Comparison of ENCODE assay signal across 8 cellular contexts in genomic region chr16:29995911-29996772, GRCh38. TPM values are rescaled to one million over a fixed set of nuclear protein-coding genes. Genes with fewer than 3 reads are reported as not detected.
DNase-seq lines count a peak whose midpoint lies in the region; FAIRE-seq and TF ChIP-seq lines count a peak whose summit lies in the region.

TSS of gene INO80E (plus strand) at chr16:29996241. CDS start at chr16:29996311, 70 bp downstream.

- peak within 1 kb of the TSS; percentile 86 for H3K27ac ChIP-seq in H1 (ENCODE audit: low read depth, low read length)
- H3K27ac ChIP-seq in mesenchymal stem cell (ENCODE audit: low read length, poor library complexity, severe bottlenecking), result peak within 1 kb of the TSS; percentile 66

- peak within 1 kb of the TSS; percentile 93 for H4K8ac ChIP-seq in H1 (ENCODE audit: extremely low read depth, insufficient read depth, low read length)
- peak within 1 kb of the TSS; percentile 94 for H4K8ac ChIP-seq in mesenchymal stem cell (ENCODE audit: low read length)

- H3K4me1 ChIP-seq in H1 (replicated peaks in 1 of 4; ENCODE audit: control insufficient read depth in 3 of 4, insufficient read depth in 4 of 4, low read length in 3 of 4) (peaks cover 0 to 10% (median 4%) of the 10 kb centered on the region in 4 experiments; a peak in 6 of 7 replicates), mesenchymal stem cell (ENCODE audit: control insufficient read depth, insufficient read depth, low read depth, low read length) (peaks cover 14% of the 10 kb centered on the region)

- POLR2A ChIA-PET in H1 (lab: Charles Lee; ENCODE audit: partially characterized antibody), result interaction anchor here (0.7 to 5.5 kb wide), 18 partner anchors 10 to 286 kb away, joined by 3 to 34 read pairs (median 4); partner anchors contain the start of genes ALDOA, DOC2A, KCTD13 and PRRT2

- CTCF ChIA-PET in H1 (lab: Charles Lee; ENCODE audit: partially characterized antibody), result interaction anchor here (0.6 to 1.6 kb wide), 5 partner anchors 10 to 40 kb away, joined by 3 to 6 read pairs (median 5); partner anchors contain the start of gene TLCD3B

- TF ChIP-seq EP300 in H1 (IDR thresholded peaks at IDR 0.05; ENCODE audit: borderline replicate concordance in 1 of 2, low read depth in 2 of 2, low read length in 2 of 2), result no peak

- H3K9ac ChIP-seq in H1 (replicated peaks in 1 of 4; ENCODE audit: extremely low read depth in 1 of 4, low read depth in 3 of 4, low read length in 3 of 4) (peak within 1 kb of the TSS; percentile 70 to 86 (median 78)), mesenchymal stem cell (ENCODE audit: low read length) (peak within 1 kb of the TSS; percentile 92)

- H3K36me3 ChIP-seq in H1 (ENCODE audit: control insufficient read depth in 2 of 4, insufficient read depth in 4 of 4, low read length in 3 of 4), result peaks cover 0 to 10% (median under 1%) of the 10 kb centered on the region in 4 experiments; a peak in 6 of 8 replicates
- peaks cover 42 to 48% of the 10 kb centered on the region in 2 experiments for H3K36me3 ChIP-seq in mesenchymal stem cell (ENCODE audit: control insufficient read depth in 1 of 2, insufficient read depth in 2 of 2, low read depth in 1 of 2, low read length in 2 of 2)

- H3K79me2 ChIP-seq in H1 (ENCODE audit: control insufficient read depth in 1 of 2, insufficient read depth in 2 of 2, low read length in 2 of 2), result peaks cover 0 to 7% of the 10 kb centered on the region in 2 experiments; a peak in 1 of 4 replicates

- peak within 1 kb of the TSS; percentile 77; the same call in 1 of the 2 replicates for H2BK15ac ChIP-seq in H1 (ENCODE audit: low read length)
- peak within 1 kb of the TSS; percentile 53 for H2BK15ac ChIP-seq in mesenchymal stem cell (ENCODE audit: low read depth, poor library complexity, severe bottlenecking)

- H3K23ac ChIP-seq in H1 (ENCODE audit: insufficient read length) (no peak within 1 kb of the TSS), mesenchymal stem cell (ENCODE audit: low read length in 2 of 2) (no peak within 1 kb of the TSS)

- H2BK5ac ChIP-seq in H1 (ENCODE audit: low read depth, low read length), result peak within 1 kb of the TSS; percentile 81
- H2BK5ac ChIP-seq in mesenchymal stem cell (ENCODE audit: low read depth, low read length, poor library complexity, severe bottlenecking), result no peak within 1 kb of the TSS

- H3K27me3 ChIP-seq in H1 (replicated peaks in 1 of 4; ENCODE audit: control insufficient read depth in 3 of 4, extremely low read depth in 1 of 4, insufficient read depth in 3 of 4, low read length in 3 of 4) (no peaks in the 10 kb centered on the region), mesenchymal stem cell (ENCODE audit: control insufficient read depth in 1 of 2, insufficient read depth in 1 of 2, low read length in 2 of 2) (no peaks in the 10 kb centered on the region)

- 2% methylated on average over 58 of the region's 66 CpGs; no CpG with 5 or more reads in 1 of the 2 experiments for WGBS in H1 (ENCODE audit: extremely low coverage in 1 of 2, insufficient coverage in 1 of 2, insufficient read length in 1 of 2, insufficient replicate concordance in 2 of 2, low coverage in 1 of 2, low lambda C conversion rate in 2 of 2, missing lambda C conversion rate in 1 of 2), 2 experiments
- under 1% methylated on average over 63 of the region's 66 CpGs for WGBS in mesenchymal stem cell

- no peak within 1 kb of the TSS for H2BK20ac ChIP-seq in H1 (ENCODE audit: low read length)

- TF ChIP-seq CTCF in GM20000 (IDR thresholded peaks at IDR 0.05; ENCODE audit: extremely low read depth, missing control alignments), result no peak
- no peak for TF ChIP-seq CTCF in H1 (IDR thresholded peaks at IDR 0.05; ENCODE audit: control extremely low read depth in 1 of 3, insufficient read depth in 1 of 3, low read depth in 1 of 3, low read length in 3 of 3)

- H3K56ac ChIP-seq in H1 (replicated peaks; ENCODE audit: insufficient read length, low read depth, low read length), result peak within 1 kb of the TSS; percentile 75

- peak within 1 kb of the TSS; percentile 85 for H4K5ac ChIP-seq in H1 (ENCODE audit: insufficient read length, low read depth, low read length)

- H3K9me3 ChIP-seq in H1 (ENCODE audit: insufficient read depth in 2 of 2, low read depth in 1 of 2, low read length in 1 of 2) (no peaks in the 10 kb centered on the region), mesenchymal stem cell (ENCODE audit: control insufficient read depth, low read length) (no peaks in the 10 kb centered on the region)

- no peak for TF ChIP-seq POLR2A in H1 (IDR thresholded peaks at IDR 0.05; ENCODE audit: control extremely low read depth in 1 of 2, low read depth in 2 of 2, low read length in 2 of 2)

- no peak for TF ChIP-seq RAD21 in H1 (IDR thresholded peaks at IDR 0.05 in 1 of 2, conservative IDR thresholded peaks at IDR 0.05 in 1 of 2; ENCODE audit: low read depth in 2 of 2, low read length in 2 of 2)

- H3K4me2 ChIP-seq in H1 (ENCODE audit: insufficient read depth in 1 of 2, low read depth in 2 of 2, low read length in 2 of 2), result peak within 1 kb of the TSS; percentile 78 to 92
- peak within 1 kb of the TSS; percentile 94 for H3K4me2 ChIP-seq in mesenchymal stem cell (ENCODE audit: low read length, poor library complexity, severe bottlenecking)

- H3K14ac ChIP-seq in H1 (ENCODE audit: insufficient read length), result no peak within 1 kb of the TSS
- peak within 1 kb of the TSS in 1 of 2 experiments; percentile 29 for H3K14ac ChIP-seq in mesenchymal stem cell (ENCODE audit: low read length in 2 of 2)

- no peak for FAIRE-seq in H1 (lab: Jason Lieb, UNC)

- H3K18ac ChIP-seq in H1 (ENCODE audit: extremely low read depth, low read length) (peak within 1 kb of the TSS; percentile 97), mesenchymal stem cell (ENCODE audit: low read depth in 1 of 2, low read length in 2 of 2) (peak within 1 kb of the TSS; percentile 79)

- H3K4me3 ChIP-seq in H1 (ENCODE audit: extremely low read depth in 1 of 4, insufficient read depth in 2 of 4, low read depth in 3 of 4, low read length in 4 of 4) (peak within 1 kb of the TSS; percentile 75 to 91 (median 80)), mesenchymal stem cell (ENCODE audit: insufficient read depth in 1 of 2, low read depth in 1 of 2, low read length in 2 of 2) (peak within 1 kb of the TSS; percentile 76 to 98)

- peak within 1 kb of the TSS; percentile 27 for H3K4ac ChIP-seq in H1 (replicated peaks; ENCODE audit: insufficient read length, low read depth, low read length)
- peak within 1 kb of the TSS; percentile 88 to 93 for H3K4ac ChIP-seq in mesenchymal stem cell (ENCODE audit: low read depth in 1 of 2, low read length in 2 of 2)

- H4K20me1 ChIP-seq in H1 (replicated peaks in 1 of 2; ENCODE audit: control insufficient read depth in 1 of 2, insufficient read depth in 2 of 2, low read length in 2 of 2), result peaks cover 0 to 4% of the 10 kb centered on the region in 2 experiments

- H3K23me2 ChIP-seq in H1 (ENCODE audit: low read depth, low read length), result peaks cover 9% of the 10 kb centered on the region; the same call in 1 of the 2 replicates

- H2BK120ac ChIP-seq in H1 (replicated peaks; ENCODE audit: low read depth, low read length), result no peak within 1 kb of the TSS
- H2BK120ac ChIP-seq in mesenchymal stem cell (ENCODE audit: low read depth, low read length), result peak within 1 kb of the TSS; percentile 35

- peak within 1 kb of the TSS; percentile 86 for H2AFZ ChIP-seq in H1 (ENCODE audit: low read length)
- H2AFZ ChIP-seq in mesenchymal stem cell (ENCODE audit: low read depth, low read length), result peak within 1 kb of the TSS; percentile 74

- H2AK5ac ChIP-seq in H1 (ENCODE audit: low read depth, low read length) (no peak within 1 kb of the TSS), mesenchymal stem cell (ENCODE audit: low read length, severe bottlenecking) (no peak within 1 kb of the TSS)

- peak within 1 kb of the TSS; percentile 10; the same call in 1 of the 2 replicates for H2BK12ac ChIP-seq in H1 (ENCODE audit: low read depth, low read length)
- no peak within 1 kb of the TSS for H2BK12ac ChIP-seq in mesenchymal stem cell (ENCODE audit: low read length in 2 of 2)

- H3K79me1 ChIP-seq in H1 (ENCODE audit: low read depth, low read length), result peaks cover 3% of the 10 kb centered on the region; the same call in 1 of the 2 replicates
- peaks cover 19% of the 10 kb centered on the region for H3K79me1 ChIP-seq in mesenchymal stem cell (replicated peaks; ENCODE audit: low read length, poor library complexity, severe bottlenecking)

- DNase-seq in COLO829 (ENCODE audit: low spot score) (peak; percentile 99), GM20000 (ENCODE audit: low spot score) (peak; percentile 99), HT-29 (ENCODE audit: low spot score) (peak; percentile 96), NOMO-1 treated with dmso at 0.1 percent for 144 hours (lab: John Stamatoyannopoulos, UW; ENCODE audit: unreplicated experiment) (peak; percentile 92), H1 (ENCODE audit: low read depth in 1 of 2, low spot score in 2 of 2) (peak; percentile 90 to 98), mesenchymal stem cell (peak; percentile 96)
- peak; percentile 92 to 98 (median 97) for DNase-seq in activated CD8-positive, alpha-beta memory T cell treated with anti-CD3 and anti-CD28 coated beads for 48 hours (ENCODE audit: low read depth in 2 of 3, low spot score in 2 of 3)
- peak; percentile 99 for DNase-seq in stimulated activated CD8-positive, alpha-beta memory T cell treated with anti-CD3 and anti-CD28 coated beads, Interleukin-15, amount 100 ng/mL, for 1 hour (ENCODE audit: low read depth)

- H4K91ac ChIP-seq in H1 (replicated peaks; ENCODE audit: insufficient read length, low read length) (peak within 1 kb of the TSS; percentile 87), mesenchymal stem cell (ENCODE audit: low read length) (peak within 1 kb of the TSS; percentile 30)

TF ChIP-seq in H1, 55 proteins besides CTCF, POLR2A, EP300 and RAD21 (continues in another document):
- no peak for TF ChIP-seq SP4 (IDR thresholded peaks at IDR 0.05; ENCODE audit: low read length)
- no peak; the same call in 1 of the 2 replicates for TF ChIP-seq GABPA (IDR thresholded peaks at IDR 0.05; ENCODE audit: borderline replicate concordance, insufficient read depth, low read length)
- peak; percentile 97 for TF ChIP-seq CREB1 (IDR thresholded peaks at IDR 0.05)
- peak; percentile 97 for TF ChIP-seq ASH2L (IDR thresholded peaks at IDR 0.05; ENCODE audit: low read length)
- TF ChIP-seq TCF12 (IDR thresholded peaks at IDR 0.05; ENCODE audit: low read depth, low read length), result no peak

RNA-seq across cellular contexts. Expression of gene INO80E, which starts in this region (rescaled TPM):
- 72.2 and 79.2 TPM in 2 replicates for total RNA-seq in HT-29 (2014; rRNA removed; shearing (Covaris generic))
- total RNA-seq in H1 (2021; fragmentation: NEBNext Ultra II Directional; extraction: Animal tissue kit (Norgen Biotek cat#: 25700)), result 91.2 and 92.7 TPM in 2 replicates
- polyA plus RNA-seq in H1 (2011; rRNA removed), result 43.0 and 110 TPM in 2 replicates
- 48.7 TPM for polyA plus RNA-seq in H1 (2011; cell fraction: cytosol; rRNA removed)
- polyA plus RNA-seq in H1 (2011; cell fraction: nucleus; rRNA removed), result 55.1 TPM
- polyA plus RNA-seq in H1 (2012, experiment 1 of 2), result 68.1 to 75.5 TPM (median 72.4 TPM) in 4 replicates
- polyA plus RNA-seq in H1 (2012, experiment 2 of 2), result 83.4 TPM
- 70.3 TPM for polyA plus RNA-seq in H1 (2013, experiment 1 of 2)
- polyA plus RNA-seq in H1 (2013, experiment 2 of 2), result 69.2 TPM
- polyA minus RNA-seq in H1 (2011; rRNA and poly(A)+ RNA removed), result 10.5 and 12.6 TPM in 2 replicates
- 27.1 TPM for polyA minus RNA-seq in H1 (2011; cell fraction: cytosol; rRNA and poly(A)+ RNA removed)
- polyA minus RNA-seq in H1 (2011; cell fraction: nucleus; rRNA and poly(A)+ RNA removed), result 19.5 TPM
- 51.0 TPM for polyA plus RNA-seq in mesenchymal stem cell (2013, experiment 1 of 2)
- polyA plus RNA-seq in mesenchymal stem cell (2013, experiment 2 of 2), result 46.7 TPM

Comparison
In these comparisons a context has a peak if more than half of its experiments do, and no peak if none do; other contexts are left out.
1. Peak in every context shown above with its lines: DNase-seq, H3K4me3 ChIP-seq and H3K27ac ChIP-seq.